Comparison of ENCODE assay signal across 17 cellular contexts in genomic region chr15:52349062-52349700, GRCh38. TPM values are rescaled to one million over a fixed set of nuclear protein-coding genes. Genes with fewer than 3 reads are reported as not detected.
DNase-seq lines count a peak whose midpoint lies in the region; ATAC-seq, FAIRE-seq and TF ChIP-seq lines count a peak whose summit lies in the region.
"Had no signal": no experiment of that assay in that cellular context is flagged by ENCODE, and none has a peak within 500 bp of the region (broad histone marks: within the 10 kb centered on the region; RNA-seq: fewer than 3 reads in every experiment).

No MANE protein-coding gene starts in this region.

- no peaks in the 10 kb centered on the region for H3K4me1 Mint-ChIP-seq in neural progenitor cell
- no peaks in the 10 kb centered on the region for H3K4me1 Mint-ChIP-seq in activated CD8-positive, alpha-beta T cell treated with anti-CD3 and anti-CD28 coated beads for 36 hours (ENCODE audit: low read depth)

- no peak overlapping the region for H3K4me3 Mint-ChIP-seq in neural progenitor cell
- no peak overlapping the region for H3K4me3 Mint-ChIP-seq in activated CD8-positive, alpha-beta T cell treated with anti-CD3 and anti-CD28 coated beads for 36 hours
- H3K4me3 Mint-ChIP-seq: activated T-cell treated with anti-CD3 and anti-CD28 coated beads, Interleukin-2, amount 50 U/mL, for 72 hours had no signal

- no peak overlapping the region for H3K27ac Mint-ChIP-seq in neural progenitor cell
- H3K27ac Mint-ChIP-seq in activated CD8-positive, alpha-beta T cell treated with anti-CD3 and anti-CD28 coated beads for 36 hours: no peak overlapping the region
- H3K27ac Mint-ChIP-seq: activated T-cell treated with anti-CD3 and anti-CD28 coated beads, Interleukin-2, amount 50 U/mL, for 72 hours had no signal

- H3K9ac ChIP-seq in neural progenitor cell: no peak overlapping the region

- peak; percentile 35 for ATAC-seq in Right ventricle myocardium superior (ENCODE audit: poor library complexity)
- ATAC-seq in upper lobe of right lung: no peak
- ATAC-seq in activated CD8-positive, alpha-beta T cell treated with anti-CD3 and anti-CD28 coated beads for 36 hours: no peak
- ATAC-seq: activated T-cell treated with anti-CD3 and anti-CD28 coated beads, Interleukin-2, amount 50 U/mL, for 72 hours had no signal

- H3K9me3 ChIP-seq in upper lobe of right lung (no peaks in the 10 kb centered on the region), neural progenitor cell (ENCODE audit: low read depth) (no peaks in the 10 kb centered on the region)
- H3K9me3 ChIP-seq: Caco-2, tibial artery had no signal

- H3K79me2 ChIP-seq in neural progenitor cell (ENCODE audit: low read depth): no peaks in the 10 kb centered on the region

- H3K36me3 ChIP-seq in brain microvascular endothelial cell (replicated peaks) (peaks cover 6% of the 10 kb centered on the region), upper lobe of right lung (peaks cover 26% of the 10 kb centered on the region), neural progenitor cell (no peaks in the 10 kb centered on the region)

- intact Hi-C loops in Right ventricle myocardium superior (cut with DNase I) (no loop called here), cardiac septum (cut with DNase I) (loop anchor here (10.0 kb wide), 1 partner anchor 46 kb away; no protein-coding TSS in a partner anchor), upper lobe of right lung (cut with DNase I) (no loop called here)
- intact Hi-C loops in activated CD8-positive, alpha-beta T cell treated with anti-CD3 and anti-CD28 coated beads for 36 hours (cut with micrococcal nuclease): no loop called here

- H3K4me3 ChIP-seq in brain microvascular endothelial cell (ENCODE audit: low read depth, low read length) (no peak overlapping the region), upper lobe of right lung (no peak overlapping the region), neural progenitor cell (no peak overlapping the region)
- H3K4me3 ChIP-seq: skin epidermis, tibial artery had no signal

- H3K27ac ChIP-seq in brain microvascular endothelial cell (peak overlapping the region; percentile 35), upper lobe of right lung (no peak overlapping the region), neural progenitor cell (no peak overlapping the region)
- H3K27ac ChIP-seq: HL-60, skin epidermis, tibial artery had no signal

- H2AFZ ChIP-seq in neural progenitor cell (replicated peaks): no peak overlapping the region

- H3K27me3 ChIP-seq in brain microvascular endothelial cell (replicated peaks) (no peaks in the 10 kb centered on the region), upper lobe of right lung (no peaks in the 10 kb centered on the region), neural progenitor cell (no peaks in the 10 kb centered on the region)
- H3K27me3 ChIP-seq: tibial artery had no signal

- TF ChIP-seq POLR2A in GM12891 (IDR thresholded peaks at IDR 0.05; ENCODE audit: low read depth, low read length): no peak

- DNase-seq in Right ventricle myocardium superior (no peak), cardiac septum (ENCODE audit: low spot score) (no peak), brain microvascular endothelial cell (peak; percentile 47), hepatic stellate cell (ENCODE audit: low spot score) (peak; percentile 47), upper lobe of right lung (no peak), neural progenitor cell (ENCODE audit: low spot score) (no peak), GM12891 (ENCODE audit: insufficient read length, low spot score) (no peak)
- DNase-seq in activated CD8-positive, alpha-beta T cell treated with anti-CD3 and anti-CD28 coated beads for 36 hours: no peak
- DNase-seq: activated CD4-positive, alpha-beta T cell treated with anti-CD3 and anti-CD28 coated beads, Interleukin-2, amount 50 U/mL, for 48 hours; activated T-cell treated with anti-CD3 and anti-CD28 coated beads, Interleukin-2, amount 50 U/mL, for 72 hours; Caco-2; GDM1; NCI-H345; tibial artery had no signal

- POLR2A ChIA-PET in activated CD8-positive, alpha-beta T cell treated with anti-CD3 and anti-CD28 coated beads for 36 hours (lab: Charles Lee): no interaction called here

- no peak for FAIRE-seq in GM12891 (lab: Jason Lieb, UNC)
- FAIRE-seq: endothelial cell of umbilical vein had no signal

- no peaks in the 10 kb centered on the region for H3K9me3 Mint-ChIP-seq in neural progenitor cell
- H3K9me3 Mint-ChIP-seq in activated CD8-positive, alpha-beta T cell treated with anti-CD3 and anti-CD28 coated beads for 36 hours: no peaks in the 10 kb centered on the region
- H3K9me3 Mint-ChIP-seq: activated T-cell treated with anti-CD3 and anti-CD28 coated beads, Interleukin-2, amount 50 U/mL, for 72 hours had no signal

- TF ChIP-seq CTCF in brain microvascular endothelial cell (IDR thresholded peaks at IDR 0.05; ENCODE audit: low read depth, low read length, missing control alignments) (no peak), upper lobe of right lung (IDR thresholded peaks at IDR 0.05) (no peak), neural progenitor cell (IDR thresholded peaks at IDR 0.05) (no peak)
- no peak for TF ChIP-seq CTCF in activated CD8-positive, alpha-beta T cell treated with anti-CD3 and anti-CD28 coated beads for 36 hours (IDR thresholded peaks at IDR 0.05)

- H3K4me1 ChIP-seq in upper lobe of right lung (no peaks in the 10 kb centered on the region), neural progenitor cell (no peaks in the 10 kb centered on the region)
- H3K4me1 ChIP-seq: tibial artery had no signal

- H3F3A ChIP-seq in neural progenitor cell (ENCODE audit: low read depth): no peaks in the 10 kb centered on the region

- no peak overlapping the region for H3K4me2 ChIP-seq in neural progenitor cell

- in situ Hi-C loops in brain microvascular endothelial cell (cut with HindIII; ENCODE audit: low pct_ligation_motif_present, low sequenced_read_pairs): no loop called here

- H3K36me3 Mint-ChIP-seq in neural progenitor cell: peaks cover 20% of the 10 kb centered on the region
- H3K36me3 Mint-ChIP-seq in activated CD8-positive, alpha-beta T cell treated with anti-CD3 and anti-CD28 coated beads for 36 hours (ENCODE audit: low read depth): peaks cover 7% of the 10 kb centered on the region

- CTCF ChIA-PET in activated CD8-positive, alpha-beta T cell treated with anti-CD3 and anti-CD28 coated beads for 36 hours (lab: Charles Lee): interaction anchor here (1.0 to 1.9 kb wide), 2 partner anchors 87 to 92 kb away, joined by 3 to 5 read pairs; no protein-coding TSS in a partner anchor

- H3K27me3 Mint-ChIP-seq in neural progenitor cell (ENCODE audit: insufficient read depth, low read depth): no peaks in the 10 kb centered on the region
- H3K27me3 Mint-ChIP-seq in activated CD8-positive, alpha-beta T cell treated with anti-CD3 and anti-CD28 coated beads for 36 hours: no peaks in the 10 kb centered on the region

- no peaks in the 10 kb centered on the region for H4K20me1 ChIP-seq in neural progenitor cell (ENCODE audit: low read depth)

TF ChIP-seq in GM12891, 5 proteins besides CTCF, POLR2A, EP300 and RAD21:
- TF ChIP-seq PAX5 (IDR thresholded peaks at IDR 0.05; ENCODE audit: insufficient read depth, low read length, severe bottlenecking): no peak
- TF ChIP-seq POU2F2 (IDR thresholded peaks at IDR 0.05; ENCODE audit: low read depth, low read length): no peak
- no peak for TF ChIP-seq SPI1 (IDR thresholded peaks at IDR 0.05; ENCODE audit: low read depth, low read length)
- TF ChIP-seq POLR2AphosphoS5 (IDR thresholded peaks at IDR 0.05; ENCODE audit: low read depth, low read length): no peak
- TF ChIP-seq TAF1 (IDR thresholded peaks at IDR 0.05; ENCODE audit: low read depth, low read length): no peak

RNA-seq across cellular contexts. Expression of gene MYO5C, which starts 53.6 kb away (rescaled TPM):
- total RNA-seq in Right ventricle myocardium superior (2.3 TPM), cardiac septum (2.0 TPM), upper lobe of right lung (80.0 TPM), neural progenitor cell (ENCODE audit: low replicate concordance) (22.3 and 24.1 TPM in 2 replicates)
- total RNA-seq in activated CD8-positive, alpha-beta T cell treated with anti-CD3 and anti-CD28 coated beads for 36 hours: 1 to 10 TPM; 1.3 to 1.9 TPM
- polyA plus RNA-seq in GM12891 (2012; ENCODE audit: low read depth, missing spikeins): 0.56 TPM

Comparison
In these comparisons a context has a peak if more than half of its experiments do, and no peak if none do; other contexts are left out.
1. DNase-seq: peak in brain microvascular endothelial cell (single experiment) and hepatic stellate cell (single experiment); none in Right ventricle myocardium superior (single experiment), cardiac septum (single experiment), upper lobe of right lung (single experiment), neural progenitor cell (single experiment), activated CD8-positive, alpha-beta T cell treated with anti-CD3 and anti-CD28 coated beads for 36 hours (single experiment) and GM12891 (single experiment).